21 cellular contexts compared by ENCODE assay signal in the genomic region with DNA sequence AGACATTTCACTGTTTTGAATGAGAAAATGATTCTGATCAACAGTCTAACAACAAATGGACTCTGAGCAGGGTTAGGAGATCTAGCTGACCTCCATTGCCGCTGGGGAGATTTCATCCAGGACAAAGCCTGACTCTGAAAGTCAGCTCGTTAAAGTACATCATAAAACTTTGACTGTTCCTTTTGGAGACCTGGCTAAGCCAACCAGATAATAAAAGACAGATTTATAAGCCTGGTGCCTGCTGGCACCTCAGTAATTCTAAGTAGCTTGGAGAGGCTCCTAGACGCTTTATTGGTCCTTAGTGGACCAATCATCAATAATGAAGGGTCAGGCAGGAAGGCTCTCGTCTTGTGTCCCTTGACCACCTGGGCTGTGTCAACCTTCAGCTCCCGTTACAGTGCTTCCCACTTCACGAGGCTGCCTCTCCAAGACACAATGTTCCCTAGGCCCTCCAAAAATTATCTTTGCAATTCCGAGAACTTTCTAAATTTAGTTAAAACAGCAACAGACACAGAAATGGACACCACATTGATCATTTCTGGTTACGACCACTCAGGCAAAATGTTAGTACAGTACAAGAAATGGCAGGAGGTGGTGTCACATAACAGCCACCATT.
"Had no signal": no experiment of that assay in that cellular context is flagged by ENCODE, and none has a peak within 500 bp of the region (broad histone marks: within the 10 kb centered on the region; RNA-seq: fewer than 3 reads in every experiment).

No MANE protein-coding gene starts in this region.

- H3K9me3 ChIP-seq: colonic mucosa, heart right ventricle, right atrium auricular region, tibial artery, upper lobe of right lung had no signal

- H3K4me3 ChIP-seq: colonic mucosa, heart right ventricle, right atrium auricular region, tibial artery, upper lobe of right lung had no signal

- H3K27ac ChIP-seq: colonic mucosa, heart right ventricle, right atrium auricular region, tibial artery, upper lobe of right lung had no signal

- H3K4me1 Mint-ChIP-seq: neural crest cell had no signal

- FAIRE-seq: endothelial cell of umbilical vein, frontal cortex, islet of Langerhans, small intestine had no signal

- H3K36me3 Mint-ChIP-seq: natural killer cell had no signal

- H3K36me3 ChIP-seq: colonic mucosa, heart right ventricle, right atrium auricular region, tibial artery, upper lobe of right lung had no signal

- ATAC-seq: heart right ventricle, left lobe of liver, natural killer cell, upper lobe of right lung had no signal

- H3K4me3 Mint-ChIP-seq: endodermal cell, natural killer cell, neural crest cell had no signal

- H3K27me3 ChIP-seq: colonic mucosa, right atrium auricular region, tibial artery, upper lobe of right lung had no signal

- H3K9me3 Mint-ChIP-seq: endodermal cell, natural killer cell, neural crest cell had no signal

- H3K27ac Mint-ChIP-seq: endodermal cell, natural killer cell had no signal

- DNase-seq: colonic mucosa; dermis blood vessel endothelial cell; endodermal cell; erythroblast; heart right ventricle; hypothalamus; kidney glomerular epithelial cell; mammary epithelial cell; natural killer cell; posterior cingulate gyrus; small intestine; stimulated activated CD4-positive, alpha-beta T cell treated with anti-CD3 and anti-CD28 coated beads, Interleukin-12 subunit alpha, Interleukin-12 subunit beta, amount 100 ng/mL, for 4 hours; stimulated activated naive CD4-positive, alpha-beta T cell treated with Interleukin-2 at 50 U/mL for 16 hours; tibial artery; upper lobe of right lung had no signal

- H3K4me1 ChIP-seq: heart right ventricle, right atrium auricular region, tibial artery, upper lobe of right lung had no signal
